ENCODE assay signal across 26 cellular contexts in the genomic region with DNA sequence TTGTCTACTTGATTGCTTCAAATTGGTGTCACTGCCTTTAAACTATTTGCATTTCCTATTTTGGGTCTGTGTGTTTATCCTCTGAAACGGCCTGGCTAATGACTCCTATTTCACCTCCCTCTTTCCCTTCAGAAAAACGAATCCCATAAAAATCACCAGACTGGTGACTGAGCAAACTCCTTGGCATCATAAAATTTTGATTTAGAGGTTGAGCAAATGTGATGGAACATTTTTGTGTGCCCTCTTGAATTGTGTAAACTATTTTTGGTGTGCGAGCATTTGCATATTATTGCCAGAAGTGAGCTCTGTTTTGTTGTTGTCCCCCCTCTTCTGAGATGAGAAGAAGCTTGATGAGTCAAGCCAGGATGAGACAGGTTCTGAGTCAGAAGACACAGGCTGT.
"Had no signal": no experiment of that assay in that cellular context is flagged by ENCODE, and none has a peak within 500 bp of the region (broad histone marks: within the 10 kb centered on the region; RNA-seq: fewer than 3 reads in every experiment).

No MANE protein-coding gene starts in this region.

- H3K9me3 ChIP-seq: ascending aorta, body of pancreas had no signal

- H3K27me3 ChIP-seq: ascending aorta, body of pancreas, SJSA1 had no signal

- H3K36me3 ChIP-seq: ascending aorta, SJSA1 had no signal

- ATAC-seq: activated naive CD4-positive, alpha-beta T cell treated with anti-CD3 and anti-CD28 coated beads, Interleukin-2, amount 50 U/mL, for 72 hours; activated naive CD8-positive, alpha-beta T cell treated with anti-CD3 and anti-CD28 coated beads, Interleukin-2, amount 50 U/mL, for 24 hours; activated T-cell treated with anti-CD3 and anti-CD28 coated beads, Interleukin-2, amount 50 U/mL, for 4 hours; body of pancreas; K562 had no signal

- H3K4me1 Mint-ChIP-seq: activated B cell treated with CpG ODN at 0.5 μM for 24 hours had no signal

- H3K4me3 ChIP-seq: ascending aorta, body of pancreas, K562, SJSA1 had no signal

- H3K4me3 Mint-ChIP-seq: activated B cell treated with CpG ODN at 0.5 μM for 24 hours; activated CD4-positive, alpha-beta T cell treated with anti-CD3 and anti-CD28 coated beads, Interleukin-2, amount 10 ng/mL, durations not matched to agents 24 days and 14 days; activated naive CD8-positive, alpha-beta T cell treated with anti-CD3 and anti-CD28 coated beads, Interleukin-2, amount 50 U/mL, for 24 hours; activated T-cell treated with anti-CD3 and anti-CD28 coated beads, Interleukin-2, amount 50 U/mL, for 4 hours; T-helper 1 cell treated with Interleukin-12 subunit alpha and Interleukin-12 subunit beta and Interleukin-4 antibody, amounts not matched to agents 30 μg/mL and 1 μg/mL, for 36 hours had no signal

- H3K36me3 Mint-ChIP-seq: activated naive CD4-positive, alpha-beta T cell treated with anti-CD3 and anti-CD28 coated beads, Interleukin-2, amount 50 U/mL, for 72 hours had no signal

- H3K27ac ChIP-seq: ascending aorta, body of pancreas, SJSA1 had no signal

- H3K27me3 Mint-ChIP-seq: activated B cell treated with CpG ODN at 0.5 μM for 24 hours; activated CD4-positive, alpha-beta T cell treated with anti-CD3 and anti-CD28 coated beads, Interleukin-2, amount 10 ng/mL, durations not matched to agents 24 days and 14 days had no signal

- H3K27ac Mint-ChIP-seq: activated B cell treated with CpG ODN at 0.5 μM for 24 hours; activated CD4-positive, alpha-beta T cell treated with anti-CD3 and anti-CD28 coated beads, Interleukin-2, amount 10 ng/mL, durations not matched to agents 24 days and 14 days; activated naive CD4-positive, alpha-beta T cell treated with anti-CD3 and anti-CD28 coated beads, Interleukin-2, amount 50 U/mL, for 72 hours; activated naive CD8-positive, alpha-beta T cell treated with anti-CD3 and anti-CD28 coated beads, Interleukin-2, amount 50 U/mL, for 24 hours; T-helper 1 cell treated with Interleukin-12 subunit alpha and Interleukin-12 subunit beta and Interleukin-4 antibody, amounts not matched to agents 30 μg/mL and 1 μg/mL, for 36 hours had no signal

- H3K9me3 Mint-ChIP-seq: activated B cell treated with CpG ODN at 0.5 μM for 24 hours; activated CD4-positive, alpha-beta T cell treated with anti-CD3 and anti-CD28 coated beads, Interleukin-2, amount 10 ng/mL, durations not matched to agents 24 days and 14 days; activated naive CD4-positive, alpha-beta T cell treated with anti-CD3 and anti-CD28 coated beads, Interleukin-2, amount 50 U/mL, for 72 hours; activated naive CD8-positive, alpha-beta T cell treated with anti-CD3 and anti-CD28 coated beads, Interleukin-2, amount 50 U/mL, for 24 hours; activated T-cell treated with anti-CD3 and anti-CD28 coated beads, Interleukin-2, amount 50 U/mL, for 4 hours; T-helper 1 cell treated with Interleukin-12 subunit alpha and Interleukin-12 subunit beta and Interleukin-4 antibody, amounts not matched to agents 30 μg/mL and 1 μg/mL, for 36 hours had no signal

- DNase-seq: activated B cell treated with CpG ODN at 0.5 μM for 24 hours; activated CD4-positive, alpha-beta T cell treated with anti-CD3 and anti-CD28 coated beads for 1 hour; activated CD4-positive, alpha-beta T cell treated with anti-CD3 and anti-CD28 coated beads, Interleukin-2, amount 10 ng/mL, durations not matched to agents 24 days and 14 days; activated CD4-positive, alpha-beta T cell treated with anti-CD3 and anti-CD28 coated beads, Interleukin-2, amount 50 U/mL, for 48 hours; activated naive CD4-positive, alpha-beta T cell treated with Interleukin-2 at 50 U/mL for 16 hours; activated naive CD8-positive, alpha-beta T cell treated with anti-CD3 and anti-CD28 coated beads, Interleukin-2, amount 50 U/mL, for 24 hours; activated T-cell treated with anti-CD3 and anti-CD28 coated beads, Interleukin-2, amount 50 U/mL, for 4 hours; amniotic stem cell; body of pancreas; central memory CD4-positive, alpha-beta T cell; Karpas-422; MV-4-11; NCI-H1092 treated with DMSO at 0.1 percent for 48 hours; NCI-H1417 treated with DMSO at 0.1 percent for 48 hours; NCI-H1694; NCI-H2029; NCI-H2107; NCI-H510A treated with DMSO at 0.1 percent for 48 hours; NCI-H774; RPMI8226; SHP77 had no signal
